In the genomic region with DNA sequence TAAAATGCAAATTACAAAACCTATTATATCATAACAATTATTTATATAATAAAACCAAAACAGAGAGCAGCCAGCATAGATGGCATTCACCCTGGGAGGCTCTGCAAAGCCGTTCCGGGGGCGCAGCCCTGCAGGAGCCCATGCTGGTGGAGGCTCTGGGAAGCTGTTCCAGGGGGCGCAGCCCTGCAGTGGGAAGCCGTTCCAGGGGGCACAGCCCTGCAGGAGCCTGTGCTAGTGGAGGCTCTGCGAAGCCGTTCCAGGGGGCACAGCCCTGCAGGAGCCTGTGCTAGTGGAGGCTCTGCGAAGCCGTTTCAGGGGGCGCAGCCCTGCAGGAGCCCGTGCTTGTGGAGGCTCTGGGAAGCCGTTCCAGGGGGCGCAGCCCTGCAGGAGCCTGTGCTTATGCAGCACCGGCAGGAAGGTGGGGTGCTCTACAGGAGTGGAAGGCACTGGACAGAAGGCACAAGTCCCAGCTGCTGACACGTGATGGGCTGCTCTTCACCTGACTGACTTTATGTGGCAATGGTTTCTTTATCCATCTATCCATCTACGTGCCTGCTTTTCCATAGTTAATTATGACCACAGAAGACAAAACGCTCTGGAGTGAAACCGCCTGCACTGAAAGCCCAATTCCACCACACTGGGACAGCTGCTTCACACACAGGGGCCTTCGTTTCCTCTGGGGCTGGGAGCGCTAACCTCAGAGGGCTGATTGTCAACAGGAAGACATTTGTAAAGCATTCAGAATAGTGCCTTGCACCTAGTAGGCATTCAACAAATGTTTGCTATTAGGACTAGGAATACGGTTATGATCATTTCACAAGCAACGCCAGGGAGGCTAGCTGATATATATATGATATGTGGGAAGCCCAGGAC, we compare ENCODE assay signal across 1 cellular context.
TF ChIP-seq lines count a peak whose summit lies in the region.

No MANE protein-coding gene starts in this region.

TF ChIP-seq in GM23338, 12 proteins besides CTCF, POLR2A, EP300 and RAD21 (continued from another document):
- TF ChIP-seq, protein P1, sequence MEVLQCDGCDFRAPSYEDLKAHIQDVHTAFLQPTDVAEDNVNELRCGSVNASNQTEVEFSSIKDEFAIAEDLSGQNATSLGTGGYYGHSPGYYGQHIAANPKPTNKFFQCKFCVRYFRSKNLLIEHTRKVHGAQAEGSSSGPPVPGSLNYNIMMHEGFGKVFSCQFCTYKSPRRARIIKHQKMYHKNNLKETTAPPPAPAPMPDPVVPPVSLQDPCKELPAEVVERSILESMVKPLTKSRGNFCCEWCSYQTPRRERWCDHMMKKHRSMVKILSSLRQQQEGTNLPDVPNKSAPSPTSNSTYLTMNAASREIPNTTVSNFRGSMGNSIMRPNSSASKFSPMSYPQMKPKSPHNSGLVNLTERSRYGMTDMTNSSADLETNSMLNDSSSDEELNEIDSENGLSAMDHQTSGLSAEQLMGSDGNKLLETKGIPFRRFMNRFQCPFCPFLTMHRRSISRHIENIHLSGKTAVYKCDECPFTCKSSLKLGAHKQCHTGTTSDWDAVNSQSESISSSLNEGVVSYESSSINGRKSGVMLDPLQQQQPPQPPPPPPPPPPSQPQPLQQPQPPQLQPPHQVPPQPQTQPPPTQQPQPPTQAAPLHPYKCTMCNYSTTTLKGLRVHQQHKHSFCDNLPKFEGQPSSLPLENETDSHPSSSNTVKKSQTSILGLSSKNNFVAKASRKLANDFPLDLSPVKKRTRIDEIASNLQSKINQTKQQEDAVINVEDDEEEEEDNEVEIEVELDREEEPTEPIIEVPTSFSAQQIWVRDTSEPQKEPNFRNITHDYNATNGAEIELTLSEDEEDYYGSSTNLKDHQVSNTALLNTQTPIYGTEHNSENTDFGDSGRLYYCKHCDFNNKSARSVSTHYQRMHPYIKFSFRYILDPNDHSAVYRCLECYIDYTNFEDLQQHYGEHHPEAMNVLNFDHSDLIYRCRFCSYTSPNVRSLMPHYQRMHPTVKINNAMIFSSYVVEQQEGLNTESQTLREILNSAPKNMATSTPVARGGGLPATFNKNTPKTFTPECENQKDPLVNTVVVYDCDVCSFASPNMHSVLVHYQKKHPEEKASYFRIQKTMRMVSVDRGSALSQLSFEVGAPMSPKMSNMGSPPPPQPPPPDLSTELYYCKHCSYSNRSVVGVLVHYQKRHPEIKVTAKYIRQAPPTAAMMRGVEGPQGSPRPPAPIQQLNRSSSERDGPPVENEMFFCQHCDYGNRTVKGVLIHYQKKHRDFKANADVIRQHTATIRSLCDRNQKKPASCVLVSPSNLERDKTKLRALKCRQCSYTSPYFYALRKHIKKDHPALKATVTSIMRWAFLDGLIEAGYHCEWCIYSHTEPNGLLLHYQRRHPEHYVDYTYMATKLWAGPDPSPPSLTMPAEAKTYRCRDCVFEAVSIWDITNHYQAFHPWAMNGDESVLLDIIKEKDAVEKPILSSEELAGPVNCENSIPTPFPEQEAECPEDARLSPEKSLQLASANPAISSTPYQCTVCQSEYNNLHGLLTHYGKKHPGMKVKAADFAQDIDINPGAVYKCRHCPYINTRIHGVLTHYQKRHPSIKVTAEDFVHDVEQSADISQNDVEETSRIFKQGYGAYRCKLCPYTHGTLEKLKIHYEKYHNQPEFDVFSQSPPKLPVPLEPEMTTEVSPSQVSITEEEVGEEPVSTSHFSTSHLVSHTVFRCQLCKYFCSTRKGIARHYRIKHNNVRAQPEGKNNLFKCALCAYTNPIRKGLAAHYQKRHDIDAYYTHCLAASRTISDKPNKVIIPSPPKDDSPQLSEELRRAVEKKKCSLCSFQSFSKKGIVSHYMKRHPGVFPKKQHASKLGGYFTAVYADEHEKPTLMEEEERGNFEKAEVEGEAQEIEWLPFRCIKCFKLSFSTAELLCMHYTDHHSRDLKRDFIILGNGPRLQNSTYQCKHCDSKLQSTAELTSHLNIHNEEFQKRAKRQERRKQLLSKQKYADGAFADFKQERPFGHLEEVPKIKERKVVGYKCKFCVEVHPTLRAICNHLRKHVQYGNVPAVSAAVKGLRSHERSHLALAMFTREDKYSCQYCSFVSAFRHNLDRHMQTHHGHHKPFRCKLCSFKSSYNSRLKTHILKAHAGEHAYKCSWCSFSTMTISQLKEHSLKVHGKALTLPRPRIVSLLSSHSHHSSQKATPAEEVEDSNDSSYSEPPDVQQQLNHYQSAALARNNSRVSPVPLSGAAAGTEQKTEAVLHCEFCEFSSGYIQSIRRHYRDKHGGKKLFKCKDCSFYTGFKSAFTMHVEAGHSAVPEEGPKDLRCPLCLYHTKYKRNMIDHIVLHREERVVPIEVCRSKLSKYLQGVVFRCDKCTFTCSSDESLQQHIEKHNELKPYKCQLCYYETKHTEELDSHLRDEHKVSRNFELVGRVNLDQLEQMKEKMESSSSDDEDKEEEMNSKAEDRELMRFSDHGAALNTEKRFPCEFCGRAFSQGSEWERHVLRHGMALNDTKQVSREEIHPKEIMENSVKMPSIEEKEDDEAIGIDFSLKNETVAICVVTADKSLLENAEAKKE (CRISPR knock-in tag; IDR thresholded peaks at IDR 0.05) = no peak
